ENCODE assay signal across 11 cellular contexts in genomic region chr12:67456281-67456918, GRCh38.
A peak's percentile ranks its signal among the peaks of the same experiment; 100 is the strongest.
DNase-seq lines count a peak whose midpoint lies in the region; ATAC-seq and TF ChIP-seq lines count a peak whose summit lies in the region.
"Had no signal": no experiment of that assay in that cellular context is flagged by ENCODE, and none has a peak within 500 bp of the region (broad histone marks: within the 10 kb centered on the region; RNA-seq: fewer than 3 reads in every experiment).

No MANE protein-coding gene starts in this region.

- whole genome bisulfite sequencing in adrenal gland, 4 donors = 3 to 15% (median 10%) methylated on average over 4 of the region's 4 CpGs

- no peak overlapping the region for H3K27ac ChIP-seq in Karpas-422 (ENCODE audit: low read length)
- no peak overlapping the region for H3K27ac ChIP-seq in adrenal gland
- H3K27ac ChIP-seq in left lung = no peak overlapping the region
- H3K27ac ChIP-seq in naive thymus-derived CD4-positive, alpha-beta T cell (ENCODE audit: low read depth, low read length) = no peak overlapping the region

- peak overlapping the region; percentile 56 for H3K4me2 ChIP-seq in Karpas-422 (ENCODE audit: low read depth, low read length, poor library complexity, severe bottlenecking)

- intact Hi-C loops in adrenal gland (cut with DNase I) (no loop called here), left lung (cut with DNase I) (no loop called here)
- intact Hi-C loops in naive thymus-derived CD4-positive, alpha-beta T cell (cut with micrococcal nuclease) = no loop called here

- ATAC-seq in left lung (peak; percentile 31), HG02981 (IDR thresholded peaks at IDR 0.05; ENCODE audit: unreplicated experiment) (no peak), T-helper 17 cell (no peak)
- ATAC-seq in naive thymus-derived CD4-positive, alpha-beta T cell = no peak

- H3K36me3 Mint-ChIP-seq in naive thymus-derived CD4-positive, alpha-beta T cell = peaks cover 0 to 4% (median 0%) of the 10 kb centered on the region in 5 donors
- peaks cover 2% of the 10 kb centered on the region for H3K36me3 Mint-ChIP-seq in T-helper 17 cell (ENCODE audit: low read depth)

- no peak overlapping the region for H3K9ac ChIP-seq in Karpas-422 (ENCODE audit: low read length)

- H3K27me3 Mint-ChIP-seq in naive thymus-derived CD4-positive, alpha-beta T cell = peaks cover 0 to 49% (median 0%) of the 10 kb centered on the region in 5 donors
- H3K27me3 Mint-ChIP-seq in T-helper 17 cell = no peaks in the 10 kb centered on the region

- H3K27me3 ChIP-seq in Karpas-422 (ENCODE audit: low read length) (no peaks in the 10 kb centered on the region), adrenal gland (no peaks in the 10 kb centered on the region), left lung (no peaks in the 10 kb centered on the region)
- H3K27me3 ChIP-seq in naive thymus-derived CD4-positive, alpha-beta T cell (ENCODE audit: control insufficient read depth in 2 of 2, insufficient read depth in 2 of 2, low read length in 2 of 2) = no peaks in the 10 kb centered on the region

- no peak overlapping the region for H3K4me3 Mint-ChIP-seq in naive thymus-derived CD4-positive, alpha-beta T cell
- no peak overlapping the region for H3K4me3 Mint-ChIP-seq in T-helper 17 cell
- H3K4me3 Mint-ChIP-seq: neural crest cell had no signal

- CTCF ChIA-PET in naive thymus-derived CD4-positive, alpha-beta T cell (lab: Charles Lee) = no interaction called here

- peaks cover 0 to 4% (median 0%) of the 10 kb centered on the region in 11 donors for H3K9me3 Mint-ChIP-seq in naive thymus-derived CD4-positive, alpha-beta T cell

- H4K20me1 ChIP-seq in Karpas-422 (ENCODE audit: insufficient read depth, low read depth, low read length) = no peaks in the 10 kb centered on the region

- H2AFZ ChIP-seq in Karpas-422 (ENCODE audit: low read length) = no peak overlapping the region

- peaks cover 7 to 21% (median 11%) of the 10 kb centered on the region in 7 donors for H3K4me1 Mint-ChIP-seq in naive thymus-derived CD4-positive, alpha-beta T cell
- peaks cover 15% of the 10 kb centered on the region for H3K4me1 Mint-ChIP-seq in T-helper 17 cell

- POLR2A ChIA-PET in naive thymus-derived CD4-positive, alpha-beta T cell (lab: Charles Lee) = no interaction called here

- H3K27ac Mint-ChIP-seq in naive thymus-derived CD4-positive, alpha-beta T cell = no peak overlapping the region
- no peak overlapping the region for H3K27ac Mint-ChIP-seq in T-helper 17 cell

- H3K79me2 ChIP-seq in Karpas-422 (ENCODE audit: low read length) = no peaks in the 10 kb centered on the region

- peak; percentile 78 for DNase-seq in AG09319 (ENCODE audit: extremely low read depth, low read depth)
- peak; percentile 75 for DNase-seq in Karpas-422
- peak; percentile 48 to 82 (median 69) for DNase-seq in adrenal gland
- DNase-seq in left lung = no peak
- DNase-seq in UCSD-AML1 (lab: John Stamatoyannopoulos, UW; ENCODE audit: unreplicated experiment) = no peak
- DNase-seq in naive thymus-derived CD4-positive, alpha-beta T cell = no peak
- no peak for DNase-seq in T-helper 17 cell
- DNase-seq: activated CD4-positive, alpha-beta T cell treated with anti-CD3 and anti-CD28 coated beads for 48 hours; effector memory CD4-positive, alpha-beta T cell had no signal

- H3K4me3 ChIP-seq in Karpas-422 (ENCODE audit: low read length) (no peak overlapping the region), adrenal gland (no peak overlapping the region), left lung (no peak overlapping the region)
- H3K4me3 ChIP-seq in naive thymus-derived CD4-positive, alpha-beta T cell (ENCODE audit: low read length) = no peak overlapping the region

- no peaks in the 10 kb centered on the region for H3K36me3 ChIP-seq in Karpas-422 (ENCODE audit: insufficient read depth, low read length)
- H3K36me3 ChIP-seq in adrenal gland (replicated peaks in 1 of 2) = no peaks in the 10 kb centered on the region
- H3K36me3 ChIP-seq in left lung = no peaks in the 10 kb centered on the region
- H3K36me3 ChIP-seq in naive thymus-derived CD4-positive, alpha-beta T cell (ENCODE audit: control insufficient read depth in 2 of 3, insufficient read depth in 3 of 3, low read length in 3 of 3) = no peaks in the 10 kb centered on the region

- H3K4me1 ChIP-seq in Karpas-422 (ENCODE audit: low read length) (peaks cover 42% of the 10 kb centered on the region), adrenal gland (replicated peaks in 1 of 2) (peaks cover 24 to 25% of the 10 kb centered on the region in 2 donors), left lung (peaks cover 0 to 9% of the 10 kb centered on the region in 2 donors)
- H3K4me1 ChIP-seq in naive thymus-derived CD4-positive, alpha-beta T cell (ENCODE audit: control insufficient read depth in 2 of 2, insufficient read depth in 2 of 2, low read length in 2 of 2) = peaks cover 0 to 5% of the 10 kb centered on the region in 2 donors

- no peaks in the 10 kb centered on the region for H3K9me2 ChIP-seq in Karpas-422 (replicated peaks; ENCODE audit: insufficient read depth, low read length)

- TF ChIP-seq POLR2A in adrenal gland (IDR thresholded peaks at IDR 0.05) = no peak

- no peaks in the 10 kb centered on the region for H3K9me3 ChIP-seq in Karpas-422 (ENCODE audit: low read length)
- H3K9me3 ChIP-seq in adrenal gland (replicated peaks in 1 of 3) = no peaks in the 10 kb centered on the region
- no peaks in the 10 kb centered on the region for H3K9me3 ChIP-seq in left lung
- H3K9me3 ChIP-seq in naive thymus-derived CD4-positive, alpha-beta T cell (ENCODE audit: control insufficient read depth in 2 of 3, low read length in 3 of 3) = no peaks in the 10 kb centered on the region
- no peaks in the 10 kb centered on the region for H3K9me3 ChIP-seq in T-helper 17 cell (ENCODE audit: control insufficient read depth, low read length, poor library complexity, severe bottlenecking)

- TF ChIP-seq CTCF in AG09319 (IDR thresholded peaks at IDR 0.05; ENCODE audit: low read depth, low read length) (no peak), adrenal gland (IDR thresholded peaks at IDR 0.05) (no peak), left lung (IDR thresholded peaks at IDR 0.05) (no peak)

Comparison
In these comparisons a context has a peak if more than half of its experiments do, and no peak if none do; other contexts are left out.
1. DNase-seq: peak in AG09319 (single experiment), Karpas-422 (single experiment) and adrenal gland (7 of 7); none in left lung (0 of 2), UCSD-AML1 (single experiment), naive thymus-derived CD4-positive, alpha-beta T cell (0 of 9) and T-helper 17 cell (0 of 3).